13 cellular contexts compared by ENCODE assay signal in the genomic region with DNA sequence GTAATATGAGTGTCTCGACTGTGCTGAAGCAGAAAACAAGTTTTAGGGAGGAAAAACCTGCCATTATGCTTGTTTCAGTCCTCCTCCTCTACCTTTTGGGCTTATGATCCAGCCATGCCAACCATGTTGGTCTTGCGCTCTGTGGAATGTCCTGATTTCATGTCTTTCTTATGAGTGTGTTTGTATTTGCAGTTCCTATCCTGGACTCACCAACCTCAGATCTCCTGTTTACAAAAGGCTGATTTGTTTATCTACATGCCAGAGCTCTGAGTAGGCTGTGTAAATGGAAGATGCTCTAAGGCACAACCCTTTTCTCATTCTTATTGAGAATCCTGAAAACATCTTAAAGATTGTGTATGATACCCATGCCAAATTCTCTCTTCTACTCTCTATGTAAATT.
DNase-seq lines count a peak whose midpoint lies in the region; ATAC-seq and TF ChIP-seq lines count a peak whose summit lies in the region.
"Had no signal": no experiment of that assay in that cellular context is flagged by ENCODE, and none has a peak within 500 bp of the region (broad histone marks: within the 10 kb centered on the region; RNA-seq: fewer than 3 reads in every experiment).

No MANE protein-coding gene starts in this region.

- ATAC-seq in HG03175 (IDR thresholded peaks at IDR 0.05; ENCODE audit: unreplicated experiment) (no peak), HG03108 (IDR thresholded peaks at IDR 0.05; ENCODE audit: unreplicated experiment) (no peak)
- ATAC-seq: activated naive CD4-positive, alpha-beta T cell treated with anti-CD3 and anti-CD28 coated beads, Interleukin-2, amount 50 U/mL, for 72 hours had no signal

- H3K9me3 Mint-ChIP-seq in CD14-positive monocyte (peaks cover 15 to 35% (median 25%) of the 10 kb centered on the region in 7 donors), glutamatergic neuron (ENCODE audit: unreplicated experiment) (no peaks in the 10 kb centered on the region)

- TF ChIP-seq CTCF in CD14-positive monocyte (IDR thresholded peaks at IDR 0.05) (no peak), glutamatergic neuron (IDR thresholded peaks at IDR 0.05; ENCODE audit: partially characterized antibody, unreplicated experiment) (no peak)

- no peaks in the 10 kb centered on the region for H3K4me1 Mint-ChIP-seq in CD14-positive monocyte
- no peaks in the 10 kb centered on the region for H3K4me1 Mint-ChIP-seq in glutamatergic neuron (ENCODE audit: low read depth, unreplicated experiment)

- H3K4me3 ChIP-seq in adipocyte (ENCODE audit: low read length), result no peak overlapping the region
- H3K4me3 ChIP-seq: colonic mucosa had no signal

- H3K27ac Mint-ChIP-seq in CD14-positive monocyte (no peak overlapping the region), glutamatergic neuron (ENCODE audit: unreplicated experiment) (no peak overlapping the region)
- H3K27ac Mint-ChIP-seq: activated naive CD4-positive, alpha-beta T cell treated with anti-CD3 and anti-CD28 coated beads, Interleukin-2, amount 50 U/mL, for 72 hours had no signal

- H3K27me3 ChIP-seq in adipocyte (replicated peaks; ENCODE audit: control insufficient read depth, insufficient read depth, low read length), result no peaks in the 10 kb centered on the region
- H3K27me3 ChIP-seq: BE2C, colonic mucosa had no signal

- no peak overlapping the region for H3K9ac ChIP-seq in adipocyte (ENCODE audit: low read length)
- H3K9ac ChIP-seq: parathyroid adenoma had no signal

- H3K4me1 ChIP-seq in adipocyte (ENCODE audit: control insufficient read depth, insufficient read depth, low read length), result peaks cover 5% of the 10 kb centered on the region
- H3K4me1 ChIP-seq: colonic mucosa, parathyroid adenoma had no signal

- H3K27me3 Mint-ChIP-seq in CD14-positive monocyte (ENCODE audit: low read depth in 3 of 3) (peaks cover 0 to 2% (median 0%) of the 10 kb centered on the region in 3 donors), glutamatergic neuron (ENCODE audit: unreplicated experiment) (no peaks in the 10 kb centered on the region)

- peaks cover 12% of the 10 kb centered on the region for H3K9me3 ChIP-seq in adipocyte (ENCODE audit: control insufficient read depth, low read length)
- H3K9me3 ChIP-seq: BE2C, colonic mucosa had no signal

- peak; percentile 57 for DNase-seq in AG08395 (ENCODE audit: low spot score)
- DNase-seq in HS-5 (ENCODE audit: low read depth), result peak; percentile 73
- DNase-seq in adipocyte (ENCODE audit: low read depth), result peak; percentile 66
- peak; percentile 30 for DNase-seq in hepatic stellate cell (ENCODE audit: low spot score)
- no peak for DNase-seq in CD14-positive monocyte (ENCODE audit: low spot score)
- DNase-seq in glutamatergic neuron, result no peak
- DNase-seq: BE2C; colonic mucosa; stimulated activated naive CD4-positive, alpha-beta T cell had no signal

- intact Hi-C loops in CD14-positive monocyte (cut with micrococcal nuclease), result no loop called here

- H3K4me3 Mint-ChIP-seq in CD14-positive monocyte (no peak overlapping the region), glutamatergic neuron (ENCODE audit: unreplicated experiment) (no peak overlapping the region)

- H3K36me3 ChIP-seq in adipocyte (ENCODE audit: control insufficient read depth, insufficient read depth, low read length, severe bottlenecking), result no peaks in the 10 kb centered on the region
- H3K36me3 ChIP-seq: colonic mucosa had no signal

- H3K36me3 Mint-ChIP-seq in CD14-positive monocyte (peaks cover 0 to 2% of the 10 kb centered on the region in 2 donors), glutamatergic neuron (ENCODE audit: unreplicated experiment) (peaks cover 8% of the 10 kb centered on the region)

Comparison
In these comparisons a context has a peak if more than half of its experiments do, and no peak if none do; other contexts are left out.
1. DNase-seq: peak in AG08395 (single experiment), HS-5 (single experiment), adipocyte (single experiment) and hepatic stellate cell (single experiment); none in CD14-positive monocyte (single experiment) and glutamatergic neuron (single experiment).